In genomic region chr19:18849838-18850400, GRCh38 we compare ENCODE assay signal across 11 cellular contexts. TPM values are rescaled to one million over a fixed set of nuclear protein-coding genes. Genes with fewer than 3 reads are reported as not detected.
DNase-seq lines count a peak whose midpoint lies in the region; ATAC-seq and TF ChIP-seq lines count a peak whose summit lies in the region.
"Had no signal": no experiment of that assay in that cellular context is flagged by ENCODE, and none has a peak within 500 bp of the region (broad histone marks: within the 10 kb centered on the region; RNA-seq: fewer than 3 reads in every experiment).

No MANE protein-coding gene starts in this region.

- H3F3A ChIP-seq in GM23248 (ENCODE audit: insufficient read depth), result peaks cover 43% of the 10 kb centered on the region

- H3K27me3 Mint-ChIP-seq in activated T-helper 17 cell treated with anti-CD3 and anti-CD28 coated beads, Interleukin-2, amount 50 U/mL, for 72 hours, result no peaks in the 10 kb centered on the region

- no peaks in the 10 kb centered on the region for H3K9me2 ChIP-seq in GM23248 (ENCODE audit: insufficient read depth)

- peak overlapping the region; percentile 90 for H3K27ac ChIP-seq in GM23248
- peak overlapping the region; percentile 87 for H3K27ac ChIP-seq in right cardiac atrium (ENCODE audit: low read length)
- H3K27ac ChIP-seq in stomach, result peak overlapping the region in 4 of 5 donors; percentile 71 to 81 (median 77)
- H3K27ac ChIP-seq: PC-9 had no signal

- no peak overlapping the region for H2AFZ ChIP-seq in GM23248
- H2AFZ ChIP-seq: PC-9 had no signal

- H3K4me1 Mint-ChIP-seq in activated T-helper 17 cell treated with anti-CD3 and anti-CD28 coated beads, Interleukin-2, amount 50 U/mL, for 72 hours, result peaks cover 34% of the 10 kb centered on the region

- intact Hi-C loops in right cardiac atrium (cut with DNase I) (loop anchor here in 3 of 4 donors (5.0 to 10.0 kb wide), 5 partner anchors 165 to 405 kb away; partner anchors contain the start of genes CRTC1 (in 1 of the 3) and REX1BD (in 1 of the 3)), stomach (cut with DNase I; ENCODE audit: low total_unique reads) (loop anchor here (5.0 to 10.0 kb wide), 2 partner anchors 258 to 395 kb away; no protein-coding TSS in a partner anchor)

- in situ Hi-C loops in GM23248 (cut with MboI), result loop anchor here (10.0 to 25.0 kb wide), 2 partner anchors 245 to 388 kb away; partner anchors contain the start of gene CRLF1
- in situ Hi-C loops in ACHN (cut with HindIII; ENCODE audit: low pct_ligation_motif_present, low pct_unique_long_range_greater_than_20kb, low sequenced_read_pairs), result no loop called here

- H3K9me3 ChIP-seq in GM23248 (ENCODE audit: low read depth) (no peaks in the 10 kb centered on the region), right cardiac atrium (ENCODE audit: control insufficient read depth, low read length) (no peaks in the 10 kb centered on the region), stomach (no peaks in the 10 kb centered on the region)
- H3K9me3 ChIP-seq: mucosa of descending colon had no signal

- peak overlapping the region; percentile 73 for H3K4me2 ChIP-seq in GM23248 (ENCODE audit: unreplicated experiment)
- H3K4me2 ChIP-seq: PC-9 had no signal

- H3K27ac Mint-ChIP-seq in activated T-helper 17 cell treated with anti-CD3 and anti-CD28 coated beads, Interleukin-2, amount 50 U/mL, for 72 hours, result peak overlapping the region; percentile 51

- H3K36me3 Mint-ChIP-seq in activated T-helper 17 cell treated with anti-CD3 and anti-CD28 coated beads, Interleukin-2, amount 50 U/mL, for 72 hours (ENCODE audit: low read depth), result peaks cover 96% of the 10 kb centered on the region

- no peak for TF ChIP-seq EP300 in stomach (IDR thresholded peaks at IDR 0.05)

- H3K27me3 ChIP-seq in GM23248 (replicated peaks; ENCODE audit: insufficient read depth) (no peaks in the 10 kb centered on the region), right cardiac atrium (ENCODE audit: control insufficient read depth, insufficient read depth) (no peaks in the 10 kb centered on the region), stomach (no peaks in the 10 kb centered on the region)

- TF ChIP-seq POLR2A in stomach (IDR thresholded peaks at IDR 0.05), result no peak

- H3K9me3 Mint-ChIP-seq in activated T-helper 17 cell treated with anti-CD3 and anti-CD28 coated beads, Interleukin-2, amount 50 U/mL, for 72 hours, result no peaks in the 10 kb centered on the region

- DNase-seq in GM23248 (no peak), right cardiac atrium (peak in 1 of 3 donors; percentile 45), stomach (no peak), ACHN (no peak), NCI-H2227 (lab: John Stamatoyannopoulos, UW; ENCODE audit: unreplicated experiment) (no peak), 8988T (no peak)
- no peak for DNase-seq in activated effector memory CD4-positive, alpha-beta T cell treated with Interleukin-2 at 50 U/mL for 16 hours
- DNase-seq: NCI-H1092, PC-9 had no signal

- H3K4me3 Mint-ChIP-seq in activated T-helper 17 cell treated with anti-CD3 and anti-CD28 coated beads, Interleukin-2, amount 50 U/mL, for 72 hours, result peak overlapping the region; percentile 67

- peaks cover 84% of the 10 kb centered on the region for H3K79me2 ChIP-seq in GM23248 (ENCODE audit: insufficient read depth)

- H3K9ac ChIP-seq in GM23248, result peak overlapping the region; percentile 75

- peak; percentile 53 for ATAC-seq in activated T-helper 17 cell treated with anti-CD3 and anti-CD28 coated beads, Interleukin-2, amount 50 U/mL, for 72 hours (replicated peaks)
- ATAC-seq in right cardiac atrium, result no peak

- WGBS in GM23248 (ENCODE audit: low coverage in 1 of 2, low lambda C conversion rate in 2 of 2, missing lambda C conversion rate in 2 of 2), 2 experiments, result 52 to 54% methylated on average over 16 of the region's 16 CpGs
- 52% methylated on average over 16 of the region's 16 CpGs for WGBS in right cardiac atrium
- 63 to 79% (median 68%) methylated on average over 16 of the region's 16 CpGs for WGBS in stomach, 5 donors

- peaks cover 39% of the 10 kb centered on the region for H3K4me1 ChIP-seq in GM23248 (ENCODE audit: insufficient read depth)
- peaks cover 21% of the 10 kb centered on the region for H3K4me1 ChIP-seq in right cardiac atrium (ENCODE audit: control insufficient read depth, insufficient read depth, low read length)
- H3K4me1 ChIP-seq in stomach, result peaks cover 33 to 61% (median 57%) of the 10 kb centered on the region in 4 donors

- TF ChIP-seq CTCF in stomach (IDR thresholded peaks at IDR 0.05), result no peak

- H3K36me3 ChIP-seq in GM23248 (ENCODE audit: low read depth) (peaks cover 15% of the 10 kb centered on the region; the same call in 1 of the 2 replicates), stomach (peaks cover 59 to 80% (median 70%) of the 10 kb centered on the region in 4 donors)

- H3K4me3 ChIP-seq in GM23248 (0 out of 2 replicates have a peak overlapping the region, but pooled peaks have one; percentile 2), right cardiac atrium (ENCODE audit: low read length) (no peak overlapping the region), stomach (no peak overlapping the region)
- H3K4me3 ChIP-seq: mucosa of descending colon, PC-9 had no signal

- H4K20me1 ChIP-seq in GM23248 (ENCODE audit: insufficient read depth), result peaks cover 7% of the 10 kb centered on the region; the same call in 1 of the 2 replicates

RNA-seq across cellular contexts. Expression of gene UPF1, which starts 18.2 kb away (rescaled TPM):
- 51.7 and 57.4 TPM in 2 replicates for total RNA-seq in GM23248 (2014; rRNA removed; shearing (Covaris generic))
- polyA plus RNA-seq in GM23248 (2016; fragmentation: Nextera tagmentation; extraction: Ambion mirVana), result 3.5 and 4.3 TPM in 2 replicates
- 10 to 100 TPM; 64.9 to 90.1 TPM for total RNA-seq in activated T-helper 17 cell treated with anti-CD3 and anti-CD28 coated beads, Interleukin-2, amount 50 U/mL, for 72 hours
- total RNA-seq in right cardiac atrium, result 10 to 100 TPM; 35.2 to 40.0 (median 36.8) TPM
- 31.4 TPM for polyA plus RNA-seq in right cardiac atrium
- 100 to 1,000 TPM in 1 of 5 donors, 10 to 100 TPM in 4; 26.3 to 111 (median 46.6) TPM for total RNA-seq in stomach
- 10 to 100 TPM; 27.5 to 35.4 (median 32.2) TPM for polyA plus RNA-seq in stomach

RNA-seq across cellular contexts. Expression of gene CERS1, which starts 46.0 kb away (rescaled TPM):
- 0.25 and 0.54 TPM in 2 replicates for total RNA-seq in GM23248 (2014; rRNA removed; shearing (Covaris generic))
- polyA plus RNA-seq in GM23248 (2016; fragmentation: Nextera tagmentation; extraction: Ambion mirVana) (0.38 and 0.54 TPM in 2 replicates), right cardiac atrium (1.1 TPM), stomach (under 1 TPM; 0.37 to 0.61 (median 0.53) TPM)
- not detected for total RNA-seq in activated T-helper 17 cell treated with anti-CD3 and anti-CD28 coated beads, Interleukin-2, amount 50 U/mL, for 72 hours
- total RNA-seq in right cardiac atrium (1 to 10 TPM; 1.1 to 1.9 (median 1.6) TPM), stomach (1 to 10 TPM in 1 of 5 donors, under 1 TPM in 1, not detected in 3; 0.87 to 4.8 TPM)

RNA-seq across cellular contexts. Expression of gene COMP, which starts 58.8 kb away (rescaled TPM):
- 93.8 and 96.6 TPM in 2 replicates for total RNA-seq in GM23248 (2014; rRNA removed; shearing (Covaris generic))
- polyA plus RNA-seq in GM23248 (2016; fragmentation: Nextera tagmentation; extraction: Ambion mirVana), result 252 and 257 TPM in 2 replicates
- total RNA-seq in activated T-helper 17 cell treated with anti-CD3 and anti-CD28 coated beads, Interleukin-2, amount 50 U/mL, for 72 hours, result not detected
- 10 to 100 TPM in 1 of 4 donors, 1 to 10 TPM in 3; 1.5 to 13.7 (median 4.7) TPM for total RNA-seq in right cardiac atrium
- polyA plus RNA-seq in right cardiac atrium, result 2.2 TPM
- total RNA-seq in stomach, result 1 to 10 TPM in 1 of 5 donors, not detected in 4; 1.4 TPM
- polyA plus RNA-seq in stomach, result 1 to 10 TPM in 2 of 3 donors, under 1 TPM in 1; 0.62 to 4.1 (median 1.8) TPM
- total RNA-seq: PC-9 had no signal
